In genomic region chr15:49145651-49146609, GRCh38 we compare ENCODE assay signal across 8 cellular contexts. TPM values are rescaled to one million over a fixed set of nuclear protein-coding genes. Genes with fewer than 3 reads are reported as not detected.
DNase-seq lines count a peak whose midpoint lies in the region; ATAC-seq and TF ChIP-seq lines count a peak whose summit lies in the region.

No MANE protein-coding gene starts in this region.

- H3K27ac ChIP-seq in osteoblast (ENCODE audit: low read depth, low read length), result peak overlapping the region; percentile 18

- H3K4me3 ChIP-seq in WI38 (ENCODE audit: low read depth, low read length) (no peak overlapping the region), osteoblast (ENCODE audit: insufficient read depth, low read length) (no peak overlapping the region)

- H3K4me2 ChIP-seq in osteoblast (ENCODE audit: insufficient read depth, low read length), result no peak overlapping the region

- TF ChIP-seq CTCF in WI38 (IDR thresholded peaks at IDR 0.05; ENCODE audit: low read depth, low read length) (peak; percentile 35; the same call in 1 of the 2 replicates), osteoblast (IDR thresholded peaks at IDR 0.05; ENCODE audit: extremely low read depth, low read depth, low read length) (peak; percentile 69)

- no peaks in the 10 kb centered on the region for H3K27me3 ChIP-seq in osteoblast (ENCODE audit: insufficient read depth, low read length)

- no peak overlapping the region for H2AFZ ChIP-seq in osteoblast (ENCODE audit: low read length)

- peaks cover 38% of the 10 kb centered on the region for H3K36me3 ChIP-seq in osteoblast (ENCODE audit: insufficient read depth, low read length)

- H3K79me2 ChIP-seq in osteoblast (ENCODE audit: insufficient read depth, low read length), result peaks cover 97% of the 10 kb centered on the region

- DNase-seq in activated T-cell treated with anti-CD3 and anti-CD28 coated beads for 4 hours (peak; percentile 7), LHCN-M2 (ENCODE audit: low read depth) (peak; percentile 61), fibroblast of peridontal ligament (ENCODE audit: extremely low read depth) (peak; percentile 79), osteoblast (ENCODE audit: insufficient read length, low spot score, missing footprints) (no peak)
- no peak for DNase-seq in activated T-cell treated with anti-CD3 and anti-CD28 coated beads, Interleukin-2, amount 50 U/mL, for 1 hour
- DNase-seq in NK-92 treated with Interleukin-12 subunit alpha and Interleukin-12 subunit beta, amount 100 ng/mL, for 24 hours (lab: John Stamatoyannopoulos, UW), result no peak

- peaks cover 42% of the 10 kb centered on the region for H4K20me1 ChIP-seq in osteoblast (ENCODE audit: insufficient read depth, low read length)

- H3K9me3 ChIP-seq in osteoblast (ENCODE audit: low read depth, low read length), result no peaks in the 10 kb centered on the region

- ATAC-seq in HG02981 (IDR thresholded peaks at IDR 0.05; ENCODE audit: unreplicated experiment), result no peak

- peaks cover 16% of the 10 kb centered on the region for H3K4me1 ChIP-seq in osteoblast (ENCODE audit: insufficient read depth, low read length)

RNA-seq across cellular contexts. Expression of gene COPS2, which starts 9.5 kb away (rescaled TPM):
- 61.0 and 69.6 TPM in 2 replicates for total RNA-seq in LHCN-M2 (2014; rRNA removed)
- 32.6 TPM for polyA plus RNA-seq in LHCN-M2 (2012)
- total RNA-seq in osteoblast, result 101 and 104 TPM in 2 replicates

RNA-seq across cellular contexts. Expression of gene GALK2, which starts 24.1 kb away (rescaled TPM):
- total RNA-seq in LHCN-M2 (2014; rRNA removed) (26.3 and 27.7 TPM in 2 replicates), osteoblast (44.2 and 53.0 TPM in 2 replicates)
- 12.1 TPM for polyA plus RNA-seq in LHCN-M2 (2012)

Comparison
In these comparisons a context has a peak if more than half of its experiments do, and no peak if none do; other contexts are left out.
1. DNase-seq: peak in activated T-cell treated with anti-CD3 and anti-CD28 coated beads for 4 hours (single experiment), LHCN-M2 (single experiment) and fibroblast of peridontal ligament (single experiment); none in activated T-cell treated with anti-CD3 and anti-CD28 coated beads, Interleukin-2, amount 50 U/mL, for 1 hour (single experiment), osteoblast (single experiment) and NK-92 treated with Interleukin-12 subunit alpha and Interleukin-12 subunit beta, amount 100 ng/mL, for 24 hours (single experiment).